Comparison of ENCODE assay signal across 22 cellular contexts in the genomic region with DNA sequence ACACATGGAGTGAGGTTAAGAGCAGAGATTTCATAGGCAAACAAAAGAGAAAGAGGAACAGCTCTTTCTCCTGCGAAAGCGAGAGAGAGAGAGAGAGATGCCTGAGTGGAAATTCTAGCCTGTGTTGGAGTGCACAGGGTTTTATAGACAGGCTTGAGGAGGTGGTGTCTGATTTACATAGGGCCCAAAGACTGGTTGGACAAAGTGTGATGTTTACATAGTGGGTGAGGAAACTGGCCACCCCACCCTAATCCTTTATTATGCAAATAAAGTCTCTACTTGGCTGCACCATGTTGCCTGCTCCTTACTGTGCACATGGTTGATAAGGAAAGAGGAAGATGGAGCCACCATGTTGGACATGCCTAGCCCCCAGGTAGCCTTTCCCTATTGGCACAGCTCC.
DNase-seq lines count a peak whose midpoint lies in the region; ATAC-seq, FAIRE-seq and TF ChIP-seq lines count a peak whose summit lies in the region.
"Had no signal": no experiment of that assay in that cellular context is flagged by ENCODE, and none has a peak within 500 bp of the region (broad histone marks: within the 10 kb centered on the region; RNA-seq: fewer than 3 reads in every experiment).

No MANE protein-coding gene starts in this region.

- H3K9me3 ChIP-seq in colonic mucosa (no peaks in the 10 kb centered on the region), upper lobe of right lung (no peaks in the 10 kb centered on the region), HepG2 (ENCODE audit: low read length) (peaks cover 73% of the 10 kb centered on the region)
- H3K9me3 ChIP-seq: adrenal gland, heart left ventricle, upper lobe of left lung had no signal

- no peaks in the 10 kb centered on the region for H3K27me3 ChIP-seq in colonic mucosa
- no peaks in the 10 kb centered on the region for H3K27me3 ChIP-seq in upper lobe of right lung
- no peaks in the 10 kb centered on the region for H3K27me3 ChIP-seq in HepG2 (ENCODE audit: control insufficient read depth in 1 of 2, insufficient read depth in 2 of 2, low read length in 2 of 2)
- H3K27me3 ChIP-seq: adrenal gland, heart left ventricle, upper lobe of left lung had no signal

- no peaks in the 10 kb centered on the region for H4K20me1 ChIP-seq in HepG2 (ENCODE audit: insufficient read depth, low read length)

- TF ChIP-seq CTCF in colonic mucosa (IDR thresholded peaks at IDR 0.05): no peak
- TF ChIP-seq CTCF in upper lobe of right lung (IDR thresholded peaks at IDR 0.05): no peak
- TF ChIP-seq CTCF in HepG2 (CRISPR knock-in tag; IDR thresholded peaks at IDR 0.05): no peak

- CTCF ChIA-PET in HepG2 (lab: Yijun Ruan, JAX; ENCODE audit: low intra/inter-chr PET ratio, low total read pairs): no interaction called here

- TF ChIP-seq RAD21 in HepG2 (CRISPR knock-in tag; IDR thresholded peaks at IDR 0.05): no peak

- DNase-seq in NCI-H1105 treated with DMSO at 0.1 percent for 48 hours (lab: John Stamatoyannopoulos, UW): peak; percentile 5
- DNase-seq in NCI-H1105 (lab: John Stamatoyannopoulos, UW): no peak
- DNase-seq in NCI-H526 treated with DMSO at 0.1 percent for 48 hours (lab: John Stamatoyannopoulos, UW): peak; percentile 31
- peak; percentile 18 for DNase-seq in colonic mucosa
- no peak for DNase-seq in upper lobe of right lung
- DNase-seq in NCI-H1930 (lab: John Stamatoyannopoulos, UW): no peak
- no peak for DNase-seq in KG1 (lab: John Stamatoyannopoulos, UW)
- DNase-seq in HepG2 (ENCODE audit: low spot score): no peak
- DNase-seq: 8988T; activated CD8-positive, alpha-beta T cell treated with anti-CD3 and anti-CD28 coated beads for 36 hours; activated naive CD4-positive, alpha-beta T cell treated with anti-CD3 and anti-CD28 coated beads, Interleukin-2, amount 10 ng/mL, durations not matched to agents 7 days and 5 days; adrenal gland; Calu3; foreskin melanocyte; heart left ventricle; kidney glomerular epithelial cell; NCI-H2029; NCI-H524; stimulated activated naive B cell treated with anti-CD40 and anti-IgM and Interleukin-4, amounts not matched to agents 10 μg/mL and 1 μg/mL and 100 μg/mL, for 72 hours had no signal

- H3K4me1 ChIP-seq in colonic mucosa (no peaks in the 10 kb centered on the region), upper lobe of right lung (no peaks in the 10 kb centered on the region), HepG2 (ENCODE audit: insufficient read depth, low read length) (no peaks in the 10 kb centered on the region)
- H3K4me1 ChIP-seq: adrenal gland, heart left ventricle, upper lobe of left lung had no signal

- no peaks in the 10 kb centered on the region for H3K79me2 ChIP-seq in HepG2 (ENCODE audit: insufficient read depth, low read length)

- no peak for TF ChIP-seq POLR2A in HepG2 (IDR thresholded peaks at IDR 0.05; ENCODE audit: insufficient read depth in 1 of 2, low read depth in 2 of 2, low read length in 2 of 2)

- POLR2A ChIA-PET in HepG2 (lab: Yijun Ruan, JAX): no interaction called here

- no peak for FAIRE-seq in HepG2 (lab: Jason Lieb, UNC)
- FAIRE-seq: H54, RCC 7860 had no signal

- H2AFZ ChIP-seq in HepG2 (ENCODE audit: low read length): no peak overlapping the region

- in situ Hi-C loops in HepG2 (cut with HindIII; ENCODE audit: extremely low pct_ligation_motif_present, low pct_unique_long_range_greater_than_20kb): no loop called here

- ATAC-seq in upper lobe of right lung (peak; percentile 82), HepG2 (no peak)
- ATAC-seq: activated CD8-positive, alpha-beta T cell treated with anti-CD3 and anti-CD28 coated beads for 36 hours; heart left ventricle; stimulated activated naive B cell treated with anti-CD40 and anti-IgM and Interleukin-4, amounts not matched to agents 10 μg/mL and 1 μg/mL and 100 μg/mL, for 72 hours had no signal

- H3K4me2 ChIP-seq in HepG2 (ENCODE audit: low read depth, low read length): no peak overlapping the region

- intact Hi-C loops in colonic mucosa (cut with DNase I) (no loop called here), upper lobe of right lung (cut with DNase I) (no loop called here), HepG2 (cut with micrococcal nuclease; ENCODE audit: unreplicated experiment) (no loop called here)

- 0% methylated on average over 2 of the region's 2 CpGs for WGBS in HepG2 (ENCODE audit: low lambda C conversion rate)

- no peak for TF ChIP-seq EP300 in HepG2 (IDR thresholded peaks at IDR 0.05; ENCODE audit: low read depth in 2 of 2, low read length in 2 of 2)
- no peak for TF ChIP-seq EP300 in HepG2 (CRISPR knock-in tag; IDR thresholded peaks at IDR 0.05; ENCODE audit: borderline replicate concordance)

- H3K4me3 ChIP-seq in colonic mucosa: no peak overlapping the region
- H3K4me3 ChIP-seq in upper lobe of right lung: no peak overlapping the region
- H3K4me3 ChIP-seq in HepG2 (replicated peaks in 1 of 3; ENCODE audit: insufficient read depth in 1 of 3, low read depth in 2 of 3, low read length in 3 of 3): no peak overlapping the region
- H3K4me3 ChIP-seq: adrenal gland, heart left ventricle, upper lobe of left lung had no signal

- no TSS peak for BruUV-seq in HepG2 (replicated peaks; lab: Mats Ljungman, UMichigan)

- H3K36me3 ChIP-seq in colonic mucosa (no peaks in the 10 kb centered on the region), upper lobe of right lung (no peaks in the 10 kb centered on the region), HepG2 (replicated peaks in 1 of 2; ENCODE audit: control insufficient read depth in 1 of 2, insufficient read depth in 2 of 2, low read length in 2 of 2) (no peaks in the 10 kb centered on the region)
- H3K36me3 ChIP-seq: adrenal gland, heart left ventricle, upper lobe of left lung had no signal

- H3K27ac ChIP-seq in colonic mucosa (no peak overlapping the region), upper lobe of right lung (no peak overlapping the region), HepG2 (ENCODE audit: extremely low read length, insufficient read depth, low read length) (no peak overlapping the region)
- H3K27ac ChIP-seq: adrenal gland, heart left ventricle, upper lobe of left lung had no signal

- no peak overlapping the region for H3K9ac ChIP-seq in colonic mucosa (ENCODE audit: low read depth in 2 of 2, low read length in 2 of 2)
- H3K9ac ChIP-seq in HepG2 (ENCODE audit: insufficient read depth, low read depth, low read length): no peak overlapping the region

TF ChIP-seq in HepG2, 621 proteins besides CTCF, POLR2A, EP300 and RAD21:
- no peak for TF ChIP-seq HOXD1 (CRISPR knock-in tag; IDR thresholded peaks at IDR 0.05)
- TF ChIP-seq PHF21A (CRISPR knock-in tag; IDR thresholded peaks at IDR 0.05): no peak
- TF ChIP-seq MIXL1 (CRISPR knock-in tag; IDR thresholded peaks at IDR 0.05): no peak
- TF ChIP-seq, protein P1, sequence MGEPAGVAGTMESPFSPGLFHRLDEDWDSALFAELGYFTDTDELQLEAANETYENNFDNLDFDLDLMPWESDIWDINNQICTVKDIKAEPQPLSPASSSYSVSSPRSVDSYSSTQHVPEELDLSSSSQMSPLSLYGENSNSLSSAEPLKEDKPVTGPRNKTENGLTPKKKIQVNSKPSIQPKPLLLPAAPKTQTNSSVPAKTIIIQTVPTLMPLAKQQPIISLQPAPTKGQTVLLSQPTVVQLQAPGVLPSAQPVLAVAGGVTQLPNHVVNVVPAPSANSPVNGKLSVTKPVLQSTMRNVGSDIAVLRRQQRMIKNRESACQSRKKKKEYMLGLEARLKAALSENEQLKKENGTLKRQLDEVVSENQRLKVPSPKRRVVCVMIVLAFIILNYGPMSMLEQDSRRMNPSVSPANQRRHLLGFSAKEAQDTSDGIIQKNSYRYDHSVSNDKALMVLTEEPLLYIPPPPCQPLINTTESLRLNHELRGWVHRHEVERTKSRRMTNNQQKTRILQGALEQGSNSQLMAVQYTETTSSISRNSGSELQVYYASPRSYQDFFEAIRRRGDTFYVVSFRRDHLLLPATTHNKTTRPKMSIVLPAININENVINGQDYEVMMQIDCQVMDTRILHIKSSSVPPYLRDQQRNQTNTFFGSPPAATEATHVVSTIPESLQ (CRISPR knock-in tag; conservative IDR thresholded peaks at IDR 0.05): no peak
- TF ChIP-seq, protein P2, sequence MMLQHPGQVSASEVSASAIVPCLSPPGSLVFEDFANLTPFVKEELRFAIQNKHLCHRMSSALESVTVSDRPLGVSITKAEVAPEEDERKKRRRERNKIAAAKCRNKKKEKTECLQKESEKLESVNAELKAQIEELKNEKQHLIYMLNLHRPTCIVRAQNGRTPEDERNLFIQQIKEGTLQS (CRISPR knock-in tag; IDR thresholded peaks at IDR 0.05): no peak
- TF ChIP-seq ZNF33A (CRISPR knock-in tag; IDR thresholded peaks at IDR 0.05; ENCODE audit: borderline replicate concordance): no peak
- TF ChIP-seq ZNF577 (CRISPR knock-in tag; IDR thresholded peaks at IDR 0.05; ENCODE audit: borderline replicate concordance, low read depth): no peak
- no peak for TF ChIP-seq ZNF567 (CRISPR knock-in tag; IDR thresholded peaks at IDR 0.05; ENCODE audit: borderline replicate concordance)
- no peak for TF ChIP-seq ZNF326 (CRISPR knock-in tag; IDR thresholded peaks at IDR 0.05; ENCODE audit: borderline replicate concordance)
- no peak for TF ChIP-seq ZNF253 (CRISPR knock-in tag; IDR thresholded peaks at IDR 0.05; ENCODE audit: borderline replicate concordance)
- no peak for TF ChIP-seq ZNF12 (CRISPR knock-in tag; IDR thresholded peaks at IDR 0.05)
- no peak for TF ChIP-seq ZNF34 (CRISPR knock-in tag; IDR thresholded peaks at IDR 0.05; ENCODE audit: borderline replicate concordance)
- no peak for TF ChIP-seq SATB2 (CRISPR knock-in tag; IDR thresholded peaks at IDR 0.05)
- no peak for TF ChIP-seq TAF1 (CRISPR knock-in tag; IDR thresholded peaks at IDR 0.05)
TF ChIP-seq in HepG2: peak in this region for 0.

Comparison
In these comparisons a context has a peak if more than half of its experiments do, and no peak if none do; other contexts are left out.
1. DNase-seq: peak in NCI-H1105 treated with DMSO at 0.1 percent for 48 hours (single experiment), NCI-H526 treated with DMSO at 0.1 percent for 48 hours (single experiment) and colonic mucosa (single experiment); none in NCI-H1105 (single experiment), upper lobe of right lung (single experiment), NCI-H1930 (0 of 2), KG1 (single experiment) and HepG2 (single experiment).